In genomic region chr14:64696355-64696844, GRCh38 we compare ENCODE assay signal across 15 cellular contexts. TPM values are rescaled to one million over a fixed set of nuclear protein-coding genes. Genes with fewer than 3 reads are reported as not detected.
DNase-seq lines count a peak whose midpoint lies in the region; ATAC-seq and TF ChIP-seq lines count a peak whose summit lies in the region.
"Had no signal": no experiment of that assay in that cellular context is flagged by ENCODE, and none has a peak within 500 bp of the region (broad histone marks: within the 10 kb centered on the region; RNA-seq: fewer than 3 reads in every experiment).

No MANE protein-coding gene starts in this region.

- H3K27ac ChIP-seq in dorsolateral prefrontal cortex (peak overlapping the region in 35 of 59 donors; percentile 1 to 91 (median 56)), lower lobe of right lung (no peak overlapping the region), transverse colon (peak overlapping the region; percentile 66 to 77 (median 76))
- H3K27ac ChIP-seq: KMS-11, neural progenitor cell had no signal

- DNase-seq in activated CD4-positive, alpha-beta T cell treated with anti-CD3 and anti-CD28 coated beads, Interleukin-2, amount 10 ng/mL, durations not matched to agents 24 days and 14 days: peak; percentile 69
- DNase-seq in activated CD4-positive, alpha-beta T cell treated with anti-CD3 and anti-CD28 coated beads, Interleukin-2, amount 50 U/mL, for 1 hour: no peak
- DNase-seq in dorsolateral prefrontal cortex: peak in 1 of 10 donors; percentile 19
- no peak for DNase-seq in lower lobe of right lung
- DNase-seq in transverse colon: peak; percentile 70
- no peak for DNase-seq in glomerular visceral epithelial cell (ENCODE audit: extremely low spot score)
- DNase-seq in COLO829 (ENCODE audit: low spot score): no peak
- DNase-seq in HuH-7.5 (ENCODE audit: low spot score): no peak
- DNase-seq: activated T-cell treated with anti-CD3 and anti-CD28 coated beads for 4 hours; amygdala; NCI-H1694; stimulated activated CD4-positive, alpha-beta T cell treated with anti-CD3 and anti-CD28 coated beads, Interleukin-15, amount 100 ng/mL, for 24 hours had no signal

- H3K27me3 ChIP-seq in dorsolateral prefrontal cortex (no peaks in the 10 kb centered on the region), lower lobe of right lung (ENCODE audit: low read depth) (peaks cover under 1% of the 10 kb centered on the region), transverse colon (no peaks in the 10 kb centered on the region)
- H3K27me3 ChIP-seq: neural progenitor cell had no signal

- no peak for TF ChIP-seq CTCF in dorsolateral prefrontal cortex (IDR thresholded peaks at IDR 0.05 in 54 of 56, conservative IDR thresholded peaks at IDR 0.05 in 2 of 56; ENCODE audit: low read depth in 1 of 56, partially characterized antibody in 56 of 56)
- no peak for TF ChIP-seq CTCF in lower lobe of right lung (IDR thresholded peaks at IDR 0.05)
- no peak for TF ChIP-seq CTCF in transverse colon (IDR thresholded peaks at IDR 0.05)

- no peak overlapping the region for H3K4me3 Mint-ChIP-seq in activated CD4-positive, alpha-beta T cell treated with anti-CD3 and anti-CD28 coated beads, Interleukin-2, amount 10 ng/mL, durations not matched to agents 24 days and 14 days
- H3K4me3 Mint-ChIP-seq: neural progenitor cell, type B pancreatic cell had no signal

- no peak overlapping the region for H3K4me3 ChIP-seq in dorsolateral prefrontal cortex
- H3K4me3 ChIP-seq in lower lobe of right lung: no peak overlapping the region
- no peak overlapping the region for H3K4me3 ChIP-seq in transverse colon
- H3K4me3 ChIP-seq: neural progenitor cell had no signal

- no peaks in the 10 kb centered on the region for H3K9me3 ChIP-seq in lower lobe of right lung
- H3K9me3 ChIP-seq in transverse colon: no peaks in the 10 kb centered on the region

- H3K36me3 ChIP-seq in lower lobe of right lung: no peaks in the 10 kb centered on the region
- H3K36me3 ChIP-seq in transverse colon: no peaks in the 10 kb centered on the region
- H3K36me3 ChIP-seq: neural progenitor cell had no signal

- H3K27ac Mint-ChIP-seq in activated CD4-positive, alpha-beta T cell treated with anti-CD3 and anti-CD28 coated beads, Interleukin-2, amount 10 ng/mL, durations not matched to agents 24 days and 14 days: no peak overlapping the region
- H3K27ac Mint-ChIP-seq: neural progenitor cell, type B pancreatic cell had no signal

- TF ChIP-seq POLR2A in transverse colon (IDR thresholded peaks at IDR 0.05): peak; percentile 37

- peak; percentile 36 for TF ChIP-seq EP300 in transverse colon (IDR thresholded peaks at IDR 0.05; ENCODE audit: low read depth)

- H3K4me1 ChIP-seq in lower lobe of right lung: peaks cover 30% of the 10 kb centered on the region
- H3K4me1 ChIP-seq in transverse colon: peaks cover 16 to 67% (median 45%) of the 10 kb centered on the region in 4 donors

- H3K27me3 Mint-ChIP-seq in activated CD4-positive, alpha-beta T cell treated with anti-CD3 and anti-CD28 coated beads, Interleukin-2, amount 10 ng/mL, durations not matched to agents 24 days and 14 days: peaks cover 37% of the 10 kb centered on the region

- H3K9me3 Mint-ChIP-seq in activated CD4-positive, alpha-beta T cell treated with anti-CD3 and anti-CD28 coated beads, Interleukin-2, amount 10 ng/mL, durations not matched to agents 24 days and 14 days: no peaks in the 10 kb centered on the region
- H3K9me3 Mint-ChIP-seq: neural progenitor cell, type B pancreatic cell had no signal

- intact Hi-C loops in activated CD4-positive, alpha-beta T cell treated with anti-CD3 and anti-CD28 coated beads, Interleukin-2, amount 10 ng/mL, durations not matched to agents 24 days and 14 days (cut with micrococcal nuclease): no loop called here
- intact Hi-C loops in dorsolateral prefrontal cortex (cut with DNase I): no loop called here
- intact Hi-C loops in lower lobe of right lung (cut with DNase I): no loop called here
- intact Hi-C loops in transverse colon (cut with DNase I; ENCODE audit: low total_unique reads): no loop called here

- no peaks in the 10 kb centered on the region for H3K36me3 Mint-ChIP-seq in activated CD4-positive, alpha-beta T cell treated with anti-CD3 and anti-CD28 coated beads, Interleukin-2, amount 10 ng/mL, durations not matched to agents 24 days and 14 days (ENCODE audit: low read depth)
- H3K36me3 Mint-ChIP-seq: neural progenitor cell, type B pancreatic cell had no signal

- in situ Hi-C loops in transverse colon (cut with MboI; ENCODE audit: low pct_ligation_motif_present in 1 of 4, low pct_unique_long_range_greater_than_20kb in 1 of 4, low sequenced_read_pairs in 3 of 4): no loop called here

- peaks cover 28% of the 10 kb centered on the region for H3K4me1 Mint-ChIP-seq in activated CD4-positive, alpha-beta T cell treated with anti-CD3 and anti-CD28 coated beads, Interleukin-2, amount 10 ng/mL, durations not matched to agents 24 days and 14 days

- peak; percentile 45 to 60 for ATAC-seq in lower lobe of right lung

- WGBS in transverse colon (ENCODE audit: low coverage in 1 of 2), 2 donors: 31 to 60% methylated on average over 1 to 4 of the region's 4 CpGs

RNA-seq across cellular contexts. Expression of gene PLEKHG3, which starts 7.8 kb away (rescaled TPM):
- 3.0 and 3.1 TPM in 2 replicates for total RNA-seq in activated CD4-positive, alpha-beta T cell treated with anti-CD3 and anti-CD28 coated beads, Interleukin-2, amount 10 ng/mL, durations not matched to agents 24 days and 14 days
- total RNA-seq in dorsolateral prefrontal cortex (100 to 1,000 TPM in 43 of 120 experiments, 10 to 100 TPM in 77; 27.1 to 361 (median 85.0) TPM), lower lobe of right lung (33.1 TPM), transverse colon (100 to 1,000 TPM in 2 of 4 donors, 10 to 100 TPM in 2; 58.1 to 273 (median 94.7) TPM)

Comparison
In these comparisons a context has a peak if more than half of its experiments do, and no peak if none do; other contexts are left out.
1. DNase-seq: peak in activated CD4-positive, alpha-beta T cell treated with anti-CD3 and anti-CD28 coated beads, Interleukin-2, amount 10 ng/mL, durations not matched to agents 24 days and 14 days (single experiment) and transverse colon (single experiment); none in activated CD4-positive, alpha-beta T cell treated with anti-CD3 and anti-CD28 coated beads, Interleukin-2, amount 50 U/mL, for 1 hour (single experiment), lower lobe of right lung (single experiment), glomerular visceral epithelial cell (single experiment), COLO829 (single experiment) and HuH-7.5 (single experiment).